11 cellular contexts compared by ENCODE assay signal in the genomic region with DNA sequence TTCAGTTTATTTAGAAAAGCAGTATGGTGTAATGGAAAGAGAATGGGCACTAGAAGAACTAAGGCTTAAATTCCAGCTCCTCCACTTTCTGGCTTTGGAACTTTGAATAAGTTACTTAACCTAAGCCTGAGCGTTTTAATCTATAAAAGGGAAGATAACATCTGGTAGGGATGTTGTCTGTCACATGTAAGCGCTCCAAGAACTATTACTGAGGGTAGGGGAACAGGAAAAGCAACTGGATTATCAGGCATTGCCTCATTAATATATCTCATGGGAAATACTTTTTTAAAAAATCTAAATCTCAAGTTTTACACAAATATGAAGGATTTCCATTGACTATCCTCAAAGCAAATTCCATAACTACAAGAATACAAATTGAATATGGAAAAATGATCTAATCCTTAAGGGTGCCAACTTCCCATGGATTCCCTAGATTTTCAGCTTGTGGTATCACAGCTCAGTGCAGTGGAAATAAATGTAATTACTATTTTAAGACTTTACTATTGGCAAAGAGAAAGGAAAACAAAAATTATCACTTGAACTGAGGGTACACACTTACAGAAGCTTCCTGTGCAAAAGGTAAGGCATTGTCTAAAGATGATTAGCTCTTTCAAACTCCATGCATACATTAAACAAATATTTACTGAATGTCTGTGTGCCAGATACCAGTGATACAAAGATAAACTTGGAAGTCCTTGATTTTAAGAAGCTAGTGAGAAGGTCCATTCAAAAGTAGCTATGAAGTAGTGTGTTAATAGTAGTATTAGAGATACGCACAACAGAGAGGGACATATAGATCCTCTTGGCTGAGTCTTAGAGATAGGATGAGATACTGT. TPM values are rescaled to one million over a fixed set of nuclear protein-coding genes. Genes with fewer than 3 reads are reported as not detected.
DNase-seq lines count a peak whose midpoint lies in the region; ATAC-seq and TF ChIP-seq lines count a peak whose summit lies in the region.
"Had no signal": no experiment of that assay in that cellular context is flagged by ENCODE, and none has a peak within 500 bp of the region (broad histone marks: within the 10 kb centered on the region; RNA-seq: fewer than 3 reads in every experiment).

No MANE protein-coding gene starts in this region.

- no peak overlapping the region for H2AFZ ChIP-seq in mesenchymal stem cell (ENCODE audit: low read depth, low read length)

- H3K36me3 ChIP-seq in mesenchymal stem cell (ENCODE audit: control insufficient read depth in 1 of 2, insufficient read depth in 2 of 2, low read depth in 1 of 2, low read length in 2 of 2) (peaks cover 12 to 58% of the 10 kb centered on the region in 2 experiments), upper lobe of left lung (peaks cover 0 to 20% (median 2%) of the 10 kb centered on the region in 4 donors), H7 (replicated peaks; ENCODE audit: control insufficient read depth, insufficient read depth, low read length) (no peaks in the 10 kb centered on the region)

- no peak overlapping the region for H3K4me3 Mint-ChIP-seq in endothelial cell (ENCODE audit: unreplicated experiment)

- H3K79me1 ChIP-seq in mesenchymal stem cell (replicated peaks; ENCODE audit: low read length, poor library complexity, severe bottlenecking) = peaks cover 9% of the 10 kb centered on the region

- no peak overlapping the region for H3K18ac ChIP-seq in mesenchymal stem cell (ENCODE audit: low read depth in 1 of 2, low read length in 2 of 2)

- peaks cover 5% of the 10 kb centered on the region for H3K36me3 Mint-ChIP-seq in endothelial cell (ENCODE audit: low read depth, unreplicated experiment)

- no peak overlapping the region for H3K23ac ChIP-seq in mesenchymal stem cell (ENCODE audit: low read length in 2 of 2)

- H3K27ac ChIP-seq in mesenchymal stem cell (ENCODE audit: low read length, poor library complexity, severe bottlenecking) = no peak overlapping the region
- H3K27ac ChIP-seq in upper lobe of left lung = peak overlapping the region; percentile 36 to 84 (median 74)

- peak overlapping the region; percentile 84 for H3K9ac ChIP-seq in mesenchymal stem cell (ENCODE audit: low read length)

- no peak overlapping the region for H2BK15ac ChIP-seq in mesenchymal stem cell (ENCODE audit: low read depth, poor library complexity, severe bottlenecking)

- H3K27me3 ChIP-seq in mesenchymal stem cell (ENCODE audit: control insufficient read depth in 1 of 2, insufficient read depth in 1 of 2, low read length in 2 of 2) (no peaks in the 10 kb centered on the region), upper lobe of left lung (no peaks in the 10 kb centered on the region), H7 (ENCODE audit: control insufficient read depth, insufficient read depth, low read length) (no peaks in the 10 kb centered on the region)

- no peak overlapping the region for H4K91ac ChIP-seq in mesenchymal stem cell (ENCODE audit: low read length)

- no peak overlapping the region for H3K4me2 ChIP-seq in mesenchymal stem cell (ENCODE audit: low read length, poor library complexity, severe bottlenecking)

- H3K27ac Mint-ChIP-seq in endothelial cell (ENCODE audit: unreplicated experiment) = peak overlapping the region; percentile 92

- no peaks in the 10 kb centered on the region for H3K9me3 ChIP-seq in mesenchymal stem cell (ENCODE audit: control insufficient read depth, low read length)
- no peaks in the 10 kb centered on the region for H3K9me3 ChIP-seq in upper lobe of left lung

- H3K14ac ChIP-seq in mesenchymal stem cell (ENCODE audit: low read length in 2 of 2) = no peak overlapping the region

- H3K4me1 ChIP-seq in mesenchymal stem cell (ENCODE audit: control insufficient read depth, insufficient read depth, low read depth, low read length) = peaks cover 1% of the 10 kb centered on the region
- H3K4me1 ChIP-seq in upper lobe of left lung = peaks cover 21 to 37% (median 33%) of the 10 kb centered on the region in 4 donors

- H2BK5ac ChIP-seq in mesenchymal stem cell (ENCODE audit: low read depth, low read length, poor library complexity, severe bottlenecking) = no peak overlapping the region

- no peak overlapping the region for H2BK12ac ChIP-seq in mesenchymal stem cell (ENCODE audit: low read length in 2 of 2)

- H3K4me3 ChIP-seq in mesenchymal stem cell (ENCODE audit: insufficient read depth in 1 of 2, low read depth in 1 of 2, low read length in 2 of 2) (peak overlapping the region in 1 of 2 experiments; percentile 10), upper lobe of left lung (no peak overlapping the region), H7 (ENCODE audit: insufficient read depth, low read depth, low read length) (no peak overlapping the region)

- no peak for TF ChIP-seq POLR2A in upper lobe of left lung (IDR thresholded peaks at IDR 0.05)

- peak; percentile 7 for DNase-seq in DMS 273 (lab: John Stamatoyannopoulos, UW; ENCODE audit: unreplicated experiment)
- DNase-seq in DMS 273 treated with DMSO at 0.1 percent for 48 hours (lab: John Stamatoyannopoulos, UW) = no peak
- no peak for DNase-seq in endothelial cell (ENCODE audit: low spot score)
- DNase-seq in mesenchymal stem cell = peak; percentile 26
- DNase-seq in upper lobe of left lung = no peak
- no peak for DNase-seq in H7
- no peak for DNase-seq in OCI-M2 (lab: John Stamatoyannopoulos, UW; ENCODE audit: unreplicated experiment)
- no peak for DNase-seq in NCI-H2081 treated with DMSO at 0.1 percent for 48 hours (lab: John Stamatoyannopoulos, UW)
- DNase-seq: activated CD4-positive, CD25-positive, alpha-beta regulatory T cell treated with anti-CD3 and anti-CD28 coated beads, Interleukin-2, amount 50 U/mL, for 72 hours; activated naive CD4-positive, alpha-beta T cell treated with anti-CD3 and anti-CD28 coated beads, Interleukin-2, amount 50 U/mL, for 16 hours had no signal

- H4K8ac ChIP-seq in mesenchymal stem cell (ENCODE audit: low read length) = no peak overlapping the region

- no peaks in the 10 kb centered on the region for H3K9me3 Mint-ChIP-seq in endothelial cell (ENCODE audit: unreplicated experiment)
- H3K9me3 Mint-ChIP-seq: neural crest cell had no signal

- no peak for TF ChIP-seq EP300 in upper lobe of left lung (IDR thresholded peaks at IDR 0.05)

- H2AK5ac ChIP-seq in mesenchymal stem cell (ENCODE audit: low read length, severe bottlenecking) = no peak overlapping the region

- no peak overlapping the region for H2BK120ac ChIP-seq in mesenchymal stem cell (ENCODE audit: low read depth, low read length)

- peaks cover 30% of the 10 kb centered on the region for H3K4me1 Mint-ChIP-seq in endothelial cell (ENCODE audit: unreplicated experiment)

- H3K4ac ChIP-seq in mesenchymal stem cell (ENCODE audit: low read depth in 1 of 2, low read length in 2 of 2) = no peak overlapping the region

- ATAC-seq in upper lobe of left lung (ENCODE audit: low FRiP score in 2 of 2) = peak in 1 of 2 donors; percentile 74

- 55% methylated on average over 3 of the region's 3 CpGs for WGBS in mesenchymal stem cell
- WGBS in upper lobe of left lung, 2 donors = 43 to 49% methylated on average over 3 of the region's 3 CpGs

- TF ChIP-seq CTCF in endothelial cell (IDR thresholded peaks at IDR 0.05; ENCODE audit: unreplicated experiment) = no peak
- TF ChIP-seq CTCF in upper lobe of left lung (IDR thresholded peaks at IDR 0.05) = no peak

- peaks cover 2% of the 10 kb centered on the region for H3K27me3 Mint-ChIP-seq in endothelial cell (ENCODE audit: unreplicated experiment)

RNA-seq across cellular contexts. Expression of a gene that starts 38.4 kb away (rescaled TPM):
- 88.2 TPM for total RNA-seq in endothelial cell (ENCODE audit: unreplicated experiment)
- 52.2 TPM for polyA plus RNA-seq in mesenchymal stem cell (2013, experiment 1 of 2)
- polyA plus RNA-seq in mesenchymal stem cell (2013, experiment 2 of 2) = 52.9 TPM
- 100 to 1,000 TPM in 2 of 6 donors, 10 to 100 TPM in 4; 47.4 to 122 (median 85.1) TPM for total RNA-seq in upper lobe of left lung
- 40.4 and 44.6 TPM in 2 replicates for total RNA-seq in H7 (2014; rRNA removed; shearing (Covaris generic))

Comparison
In these comparisons a context has a peak if more than half of its experiments do, and no peak if none do; other contexts are left out.
1. DNase-seq: peak in DMS 273 (single experiment) and mesenchymal stem cell (single experiment); none in DMS 273 treated with DMSO at 0.1 percent for 48 hours (single experiment), endothelial cell (single experiment), upper lobe of left lung (0 of 2), H7 (single experiment), OCI-M2 (single experiment) and NCI-H2081 treated with DMSO at 0.1 percent for 48 hours (single experiment).